8 cellular contexts compared by ENCODE assay signal in genomic region chr7:149761307-149761706, GRCh38. TPM values are rescaled to one million over a fixed set of nuclear protein-coding genes. Genes with fewer than 3 reads are reported as not detected.
"Had no signal": no experiment of that assay in that cellular context is flagged by ENCODE, and none has a peak within 500 bp of the region (broad histone marks: within the 10 kb centered on the region; RNA-seq: fewer than 3 reads in every experiment).

No MANE protein-coding gene starts in this region.

- FAIRE-seq: G401.6, GM12878, GM12891, GM12892, GM18507, GM19239 had no signal

- H3K4me3 ChIP-seq: GM12878 had no signal

- DNase-seq: GDM1, GF-D8 had no signal

- ATAC-seq: GM12878 had no signal

RNA-seq across cellular contexts. Expression of gene ZNF467, which starts 12.1 kb away (rescaled TPM):
- total RNA-seq: GM12878 had no signal
- polyA plus RNA-seq: GM12878 had no signal
